ENCODE assay signal across 16 cellular contexts in genomic region chr1:37306461-37306860, GRCh38.
"Had no signal": no experiment of that assay in that cellular context is flagged by ENCODE, and none has a peak within 500 bp of the region (broad histone marks: within the 10 kb centered on the region; RNA-seq: fewer than 3 reads in every experiment).

No MANE protein-coding gene starts in this region.

- H3K4me3 Mint-ChIP-seq: activated CD4-positive, alpha-beta T cell treated with anti-CD3 and anti-CD28 coated beads, Interleukin-2, amount 10 ng/mL, durations not matched to agents 7 days and 5 days; activated naive CD8-positive, alpha-beta T cell treated with anti-CD3 and anti-CD28 coated beads for 36 hours; activated T-helper 1 cell treated with anti-CD3 and anti-CD28 coated beads, Interleukin-12 subunit alpha, Interleukin-12 subunit beta, Interleukin-2, Interleukin-4 antibody, amounts not matched to agents 30 ng/mL and 10 ng/mL and 1 ng/mL, durations not matched to agents 14 hours and 24 hours and 36 hours; dendritic cell treated with granulocyte-macrophage colony-stimulating factor and Interleukin-4, amounts not matched to agents 40 ng/mL and 50 ng/mL, for 4 days; neural progenitor cell; T-helper 2 cell treated with Interferon-gamma antibody and Interleukin-4, amounts not matched to agents 5 μg/mL and 100 μg/mL, for 36 hours had no signal

- DNase-seq: activated CD4-positive, alpha-beta T cell treated with anti-CD3 and anti-CD28 coated beads, Interleukin-2, amount 10 ng/mL, durations not matched to agents 7 days and 5 days; activated CD8-positive, alpha-beta memory T cell treated with anti-CD3 and anti-CD28 coated beads for 24 hours; activated naive CD8-positive, alpha-beta T cell treated with anti-CD3 and anti-CD28 coated beads for 36 hours; brain microvascular endothelial cell; effector memory CD4-positive, alpha-beta T cell; foreskin melanocyte; head of caudate nucleus; ovary; stimulated activated CD4-positive, alpha-beta T cell treated with anti-CD3 and anti-CD28 coated beads, Interleukin-4, amount 100 ng/mL, for 1 hour; stimulated activated naive CD4-positive, alpha-beta T cell treated with Interleukin-2 at 50 U/mL for 16 hours; substantia nigra; transverse colon had no signal

- H3K27ac ChIP-seq: brain microvascular endothelial cell, neural progenitor cell, ovary, transverse colon had no signal

- H3K9me3 ChIP-seq: ovary, transverse colon had no signal

- H3K4me3 ChIP-seq: neural progenitor cell, ovary, transverse colon had no signal

- H3K9me3 Mint-ChIP-seq: activated CD4-positive, alpha-beta T cell treated with anti-CD3 and anti-CD28 coated beads, Interleukin-2, amount 10 ng/mL, durations not matched to agents 7 days and 5 days; activated naive CD8-positive, alpha-beta T cell treated with anti-CD3 and anti-CD28 coated beads for 36 hours; activated T-helper 1 cell treated with anti-CD3 and anti-CD28 coated beads, Interleukin-12 subunit alpha, Interleukin-12 subunit beta, Interleukin-2, Interleukin-4 antibody, amounts not matched to agents 30 ng/mL and 10 ng/mL and 1 ng/mL, durations not matched to agents 14 hours and 24 hours and 36 hours; dendritic cell treated with granulocyte-macrophage colony-stimulating factor and Interleukin-4, amounts not matched to agents 40 ng/mL and 50 ng/mL, for 4 days; neural progenitor cell; T-helper 2 cell treated with Interferon-gamma antibody and Interleukin-4, amounts not matched to agents 5 μg/mL and 100 μg/mL, for 36 hours had no signal

- H3K27ac Mint-ChIP-seq: activated CD4-positive, alpha-beta T cell treated with anti-CD3 and anti-CD28 coated beads, Interleukin-2, amount 10 ng/mL, durations not matched to agents 7 days and 5 days; activated naive CD8-positive, alpha-beta T cell treated with anti-CD3 and anti-CD28 coated beads for 36 hours; activated T-helper 1 cell treated with anti-CD3 and anti-CD28 coated beads, Interleukin-12 subunit alpha, Interleukin-12 subunit beta, Interleukin-2, Interleukin-4 antibody, amounts not matched to agents 30 ng/mL and 10 ng/mL and 1 ng/mL, durations not matched to agents 14 hours and 24 hours and 36 hours; dendritic cell treated with granulocyte-macrophage colony-stimulating factor and Interleukin-4, amounts not matched to agents 40 ng/mL and 50 ng/mL, for 4 days; T-helper 2 cell treated with Interferon-gamma antibody and Interleukin-4, amounts not matched to agents 5 μg/mL and 100 μg/mL, for 36 hours had no signal

- H3K27me3 Mint-ChIP-seq: activated CD4-positive, alpha-beta T cell treated with anti-CD3 and anti-CD28 coated beads, Interleukin-2, amount 10 ng/mL, durations not matched to agents 7 days and 5 days had no signal

- H3K4me1 Mint-ChIP-seq: activated CD4-positive, alpha-beta T cell treated with anti-CD3 and anti-CD28 coated beads, Interleukin-2, amount 10 ng/mL, durations not matched to agents 7 days and 5 days; activated naive CD8-positive, alpha-beta T cell treated with anti-CD3 and anti-CD28 coated beads for 36 hours had no signal

- H3K36me3 Mint-ChIP-seq: activated naive CD8-positive, alpha-beta T cell treated with anti-CD3 and anti-CD28 coated beads for 36 hours; neural progenitor cell had no signal

- H3K27me3 ChIP-seq: brain microvascular endothelial cell, neural progenitor cell, ovary had no signal

- H3K4me1 ChIP-seq: transverse colon had no signal
